ENCODE assay signal across 9 cellular contexts in the genomic region with DNA sequence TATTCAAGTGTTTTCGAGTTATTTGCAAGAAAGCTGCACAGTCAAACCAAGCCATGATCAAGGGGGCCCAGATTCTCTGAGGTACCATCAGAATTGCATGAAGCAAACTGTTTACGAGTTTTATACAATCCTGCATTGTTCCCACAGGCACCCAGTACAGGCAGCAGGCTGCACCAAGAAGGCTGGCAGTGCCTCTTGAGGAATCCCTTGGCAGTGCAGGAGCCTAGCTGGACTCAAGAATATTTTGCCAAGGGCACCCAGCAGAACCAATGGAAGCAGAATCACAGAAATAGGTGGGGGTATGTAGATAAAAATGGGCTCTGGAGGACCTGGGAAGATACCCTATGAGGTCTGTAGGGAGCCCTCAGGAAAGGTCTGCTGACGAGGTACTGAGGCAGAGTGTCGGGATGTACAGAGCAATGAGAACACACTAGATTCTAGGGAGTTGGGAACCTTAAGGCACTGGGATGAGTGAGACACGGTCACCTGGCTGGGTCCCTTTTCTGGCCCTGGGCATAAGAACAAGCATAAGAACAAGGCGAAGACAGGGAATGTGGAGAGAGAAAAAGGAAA. TPM values are rescaled to one million over a fixed set of nuclear protein-coding genes. Genes with fewer than 3 reads are reported as not detected.
A peak's percentile ranks its signal among the peaks of the same experiment; 100 is the strongest.
DNase-seq lines count a peak whose midpoint lies in the region; ATAC-seq, FAIRE-seq and TF ChIP-seq lines count a peak whose summit lies in the region.
"Had no signal": no experiment of that assay in that cellular context is flagged by ENCODE, and none has a peak within 500 bp of the region (broad histone marks: within the 10 kb centered on the region; RNA-seq: fewer than 3 reads in every experiment).

No MANE protein-coding gene starts in this region.

- intact Hi-C loops in PC-3 (cut with micrococcal nuclease), result loop anchor here (1.0 kb wide), 3 partner anchors 63 to 241 kb away; no protein-coding TSS in a partner anchor

- H3K9ac ChIP-seq in PC-3 (ENCODE audit: low read length), result no peak overlapping the region

- no peak overlapping the region for H2AFZ ChIP-seq in PC-3 (ENCODE audit: low read length)

- H3K4me2 ChIP-seq in PC-3 (ENCODE audit: low read length), result no peak overlapping the region

- H3K9me2 ChIP-seq in PC-3 (replicated peaks; ENCODE audit: low read length), result no peaks in the 10 kb centered on the region

- CTCF ChIA-PET in PC-3 (lab: Charles Lee), result interaction anchor here (0.6 kb wide), 1 partner anchor 87 kb away, joined by 23 read pairs; no protein-coding TSS in a partner anchor

- no peak overlapping the region for H3K4me3 ChIP-seq in PC-3 (ENCODE audit: low read length)

- TF ChIP-seq POLR2A in GM12892 (IDR thresholded peaks at IDR 0.05; ENCODE audit: low read depth, low read length), result no peak

- H3F3A ChIP-seq in PC-3 (ENCODE audit: low read length, unreplicated experiment), result no peaks in the 10 kb centered on the region

- H3K36me3 ChIP-seq in PC-3 (ENCODE audit: low read depth, low read length), result no peaks in the 10 kb centered on the region

- peaks cover 4% of the 10 kb centered on the region; the same call in 1 of the 2 replicates for H3K27me3 ChIP-seq in PC-3 (ENCODE audit: low read length)

- H3K27ac ChIP-seq in PC-3 (ENCODE audit: low read length), result no peak overlapping the region

- no TSS peak for BruUV-seq in PC-3 (replicated peaks; lab: Mats Ljungman, UMichigan)

- no peaks in the 10 kb centered on the region for H3K9me3 ChIP-seq in PC-3 (ENCODE audit: low read length)

- H4K20me1 ChIP-seq in PC-3 (ENCODE audit: low read length), result no peaks in the 10 kb centered on the region

- H3K79me2 ChIP-seq in PC-3 (ENCODE audit: low read length), result no peaks in the 10 kb centered on the region

- no peak for FAIRE-seq in GM12892 (lab: Jason Lieb, UNC)

- no peaks in the 10 kb centered on the region for H3K4me1 ChIP-seq in PC-3 (ENCODE audit: insufficient read depth, low read length)

- POLR2A ChIA-PET in PC-3 (lab: Charles Lee; ENCODE audit: unreplicated experiment), result no interaction called here

- DNase-seq in NCI-H510A treated with DMSO at 0.1 percent for 48 hours (lab: John Stamatoyannopoulos, UW) (peak; percentile 8), NCI-H510A (lab: John Stamatoyannopoulos, UW) (no peak), PC-3 (peak; percentile 72), fibroblast of the conjunctiva (ENCODE audit: low read depth) (peak; percentile 39), stromal cell of bone marrow (ENCODE audit: low read depth) (peak; percentile 16), GM12892 (ENCODE audit: insufficient read length) (no peak), OCI-M1 (lab: John Stamatoyannopoulos, UW) (no peak)
- DNase-seq: CD4-positive, CD25-positive, alpha-beta regulatory T cell had no signal

- peak; percentile 78 for TF ChIP-seq CTCF in PC-3 (conservative IDR thresholded peaks at IDR 0.05; ENCODE audit: low read depth, low read length)

- peak; percentile 89 for ATAC-seq in PC-3
- no peak for ATAC-seq in GM18519 (IDR thresholded peaks at IDR 0.05; ENCODE audit: low FRiP score, unreplicated experiment)

RNA-seq across cellular contexts. Expression of a gene that starts 2.5 kb away (rescaled TPM):
- not detected in 2 replicates for total RNA-seq in PC-3 (2014; rRNA removed)
- polyA plus RNA-seq in GM12892 (2012; ENCODE audit: missing spikeins), result not detected
- total RNA-seq: CD4-positive, CD25-positive, alpha-beta regulatory T cell had no signal
- polyA plus RNA-seq: CD4-positive, CD25-positive, alpha-beta regulatory T cell had no signal

RNA-seq across cellular contexts. Expression of a gene that starts 57.9 kb away (rescaled TPM):
- 1.2 and 1.5 TPM in 2 replicates for total RNA-seq in PC-3 (2014; rRNA removed)
- 0.17 TPM for polyA plus RNA-seq in GM12892 (2012; ENCODE audit: missing spikeins)

Comparison
In these comparisons a context has a peak if more than half of its experiments do, and no peak if none do; other contexts are left out.
1. DNase-seq: peak in NCI-H510A treated with DMSO at 0.1 percent for 48 hours (single experiment), PC-3 (single experiment), fibroblast of the conjunctiva (single experiment) and stromal cell of bone marrow (single experiment); none in NCI-H510A (single experiment), GM12892 (single experiment) and OCI-M1 (single experiment).